Comparison of ENCODE assay signal across 16 cellular contexts in genomic region chr5:108911055-108911454, GRCh38.
DNase-seq lines count a peak whose midpoint lies in the region; ATAC-seq lines count a peak whose summit lies in the region.
"Had no signal": no experiment of that assay in that cellular context is flagged by ENCODE, and none has a peak within 500 bp of the region (broad histone marks: within the 10 kb centered on the region; RNA-seq: fewer than 3 reads in every experiment).

No MANE protein-coding gene starts in this region.

- H3K4ac ChIP-seq in mesendoderm (ENCODE audit: low read depth, low read length), result no peak overlapping the region

- no peak overlapping the region for H2BK5ac ChIP-seq in mesendoderm (ENCODE audit: low read length)

- H3K4me1 ChIP-seq in mesendoderm (ENCODE audit: control insufficient read depth, low read depth, low read length), result no peaks in the 10 kb centered on the region
- H3K4me1 ChIP-seq: right lobe of liver had no signal

- H4K5ac ChIP-seq in mesendoderm (ENCODE audit: low read length), result no peak overlapping the region

- H3K27me3 ChIP-seq in mesendoderm (ENCODE audit: insufficient read depth, low read length, poor library complexity), result no peaks in the 10 kb centered on the region
- H3K27me3 ChIP-seq: right lobe of liver had no signal

- H3K79me1 ChIP-seq in mesendoderm (ENCODE audit: low read length), result no peaks in the 10 kb centered on the region

- H3K18ac ChIP-seq in mesendoderm (ENCODE audit: low read length), result no peak overlapping the region

- no peak overlapping the region for H2BK120ac ChIP-seq in mesendoderm (ENCODE audit: low read depth, low read length)

- H4K8ac ChIP-seq in mesendoderm (ENCODE audit: low read depth, low read length), result no peak overlapping the region

- no peak overlapping the region for H3K27ac ChIP-seq in mesendoderm (ENCODE audit: low read depth, low read length)
- H3K27ac ChIP-seq: right lobe of liver had no signal

- H2AK5ac ChIP-seq in mesendoderm (ENCODE audit: low read length), result no peak overlapping the region

- H3K4me2 ChIP-seq in mesendoderm (ENCODE audit: low read length), result no peak overlapping the region

- no peak overlapping the region for H3K4me3 ChIP-seq in mesendoderm (ENCODE audit: low read length)
- H3K4me3 ChIP-seq: K562, right lobe of liver had no signal

- DNase-seq in NAMALWA (ENCODE audit: low spot score) (peak; percentile 78), GOT3 (lab: John Stamatoyannopoulos, UW) (no peak), mesendoderm (no peak), ureter (ENCODE audit: low spot score) (no peak)
- DNase-seq: activated CD4-positive, alpha-beta T cell treated with anti-CD3 and anti-CD28 coated beads, Interleukin-2, amount 50 U/mL, for 1 hour; anterior cingulate cortex; hypothalamus; NCI-H1694 treated with DMSO at 0.1 percent for 48 hours; nephron progenitor cell; right lobe of liver; stimulated activated naive CD8-positive, alpha-beta T cell treated with anti-CD3 and anti-CD28 coated beads, Interleukin-15, Interleukin-2, amounts not matched to agents 100 U/mL and 50 U/mL, for 24 hours had no signal

- no peak overlapping the region for H3K56ac ChIP-seq in mesendoderm (ENCODE audit: low read length)

- no peak overlapping the region for H2BK15ac ChIP-seq in mesendoderm (replicated peaks; ENCODE audit: low read depth)

- H3K36me3 ChIP-seq in mesendoderm (ENCODE audit: control insufficient read depth, insufficient read depth, low read length), result no peaks in the 10 kb centered on the region
- H3K36me3 ChIP-seq: right lobe of liver had no signal

- WGBS in mesendoderm (ENCODE audit: extremely low coverage, insufficient coverage, low lambda C conversion rate), result no CpG with 5 or more reads among the region's 3 CpGs

- H3K9ac ChIP-seq in mesendoderm (ENCODE audit: low read length), result no peak overlapping the region

- no peak overlapping the region for H3K23ac ChIP-seq in mesendoderm (ENCODE audit: low read length)

- ATAC-seq in GM18519 (IDR thresholded peaks at IDR 0.05; ENCODE audit: low FRiP score, unreplicated experiment), result peak; percentile 71
- ATAC-seq in GM21423 (IDR thresholded peaks at IDR 0.05; ENCODE audit: unreplicated experiment), result peak; percentile 63
- ATAC-seq in HG03064 (IDR thresholded peaks at IDR 0.05; ENCODE audit: low read depth, unreplicated experiment), result peak; percentile 55
- ATAC-seq in HG03045 (IDR thresholded peaks at IDR 0.05; ENCODE audit: unreplicated experiment), result no peak
- ATAC-seq: K562; right lobe of liver; stimulated activated naive CD8-positive, alpha-beta T cell treated with anti-CD3 and anti-CD28 coated beads, Interleukin-15, Interleukin-2, amounts not matched to agents 100 U/mL and 50 U/mL, for 24 hours had no signal

- H3K79me2 ChIP-seq in mesendoderm (ENCODE audit: control insufficient read depth, insufficient read depth, low read length), result no peaks in the 10 kb centered on the region
